20 cellular contexts compared by ENCODE assay signal in the genomic region with DNA sequence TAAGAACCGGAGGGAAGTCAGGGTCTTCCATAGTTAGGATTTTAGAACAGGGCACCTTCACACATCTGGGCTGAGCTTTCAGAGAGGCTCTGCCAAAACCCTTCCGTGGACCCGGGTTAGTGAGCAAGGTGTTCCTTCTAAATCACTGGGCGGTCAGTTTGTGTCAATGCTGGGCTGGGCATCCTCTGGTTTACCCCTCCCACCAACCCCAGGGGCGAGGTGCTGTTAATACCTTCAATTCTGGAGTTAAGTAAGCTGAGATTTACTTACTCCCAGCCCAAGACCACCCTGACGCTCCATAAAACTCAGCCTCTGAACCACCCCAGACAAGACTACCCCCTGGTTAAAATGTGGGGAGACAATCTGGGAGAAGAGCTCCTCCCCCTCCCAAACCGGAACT. TPM values are rescaled to one million over a fixed set of nuclear protein-coding genes. Genes with fewer than 3 reads are reported as not detected.
DNase-seq lines count a peak whose midpoint lies in the region; ATAC-seq and TF ChIP-seq lines count a peak whose summit lies in the region.
"Had no signal": no experiment of that assay in that cellular context is flagged by ENCODE, and none has a peak within 500 bp of the region (broad histone marks: within the 10 kb centered on the region; RNA-seq: fewer than 3 reads in every experiment).

No MANE protein-coding gene starts in this region.

- BruUV-seq in PC-9 (replicated peaks; lab: Mats Ljungman, UMichigan): no TSS peak

- 0 out of 2 replicates have a peak, but pooled peaks cover 3% of the 10 kb centered on the region for H3K79me2 ChIP-seq in GM23338 (replicated peaks; ENCODE audit: insufficient read depth)
- H3K79me2 ChIP-seq in PC-9 (ENCODE audit: low read depth): no peaks in the 10 kb centered on the region
- H3K79me2 ChIP-seq in hepatocyte: peaks cover 19% of the 10 kb centered on the region

- no peak for TF ChIP-seq CTCF in GM23338 (conservative IDR thresholded peaks at IDR 0.05; ENCODE audit: low read depth in 2 of 2)
- TF ChIP-seq CTCF in PC-9 (conservative IDR thresholded peaks at IDR 0.05): no peak
- TF ChIP-seq CTCF in hepatocyte (IDR thresholded peaks at IDR 0.05; ENCODE audit: poor library complexity): no peak
- no peak for TF ChIP-seq CTCF in ovary (IDR thresholded peaks at IDR 0.05)
- no peak for TF ChIP-seq CTCF in dorsolateral prefrontal cortex (IDR thresholded peaks at IDR 0.05 in 54 of 56, conservative IDR thresholded peaks at IDR 0.05 in 2 of 56; ENCODE audit: low read depth in 1 of 56, partially characterized antibody in 56 of 56)

- no peak overlapping the region for H3K27ac Mint-ChIP-seq in GM23338
- H3K27ac Mint-ChIP-seq: activated naive CD8-positive, alpha-beta T cell; activated T-cell treated with anti-CD3 and anti-CD28 coated beads, Interleukin-2, amount 50 U/mL, for 24 hours had no signal

- H3K9me3 Mint-ChIP-seq in GM23338: no peaks in the 10 kb centered on the region
- H3K9me3 Mint-ChIP-seq: activated T-cell treated with anti-CD3 and anti-CD28 coated beads, Interleukin-2, amount 50 U/mL, for 24 hours; naive thymus-derived CD8-positive, alpha-beta T cell had no signal

- H3K4me2 ChIP-seq in GM23338: peak overlapping the region; percentile 93
- H3K4me2 ChIP-seq in PC-9: peak overlapping the region; percentile 73
- peak overlapping the region; percentile 96 for H3K4me2 ChIP-seq in hepatocyte

- H3K4me3 Mint-ChIP-seq in GM23338: peak overlapping the region; percentile 74
- H3K4me3 Mint-ChIP-seq: activated naive CD8-positive, alpha-beta T cell; activated T-cell treated with anti-CD3 and anti-CD28 coated beads, Interleukin-2, amount 50 U/mL, for 24 hours had no signal

- no peak overlapping the region for H3K27ac ChIP-seq in GM23338 (ENCODE audit: low read depth)
- no peak overlapping the region for H3K27ac ChIP-seq in PC-9
- peak overlapping the region; percentile 97 for H3K27ac ChIP-seq in hepatocyte
- no peak overlapping the region for H3K27ac ChIP-seq in ovary
- H3K27ac ChIP-seq in dorsolateral prefrontal cortex: no peak overlapping the region
- H3K27ac ChIP-seq: cardiac muscle cell had no signal

- no peak for DNase-seq in GM23338 (ENCODE audit: low spot score)
- DNase-seq in PC-9: no peak
- no peak for DNase-seq in hepatocyte (ENCODE audit: low spot score)
- DNase-seq in ovary: peak in 4 of 5 donors; percentile 3 to 20 (median 10)
- DNase-seq in dorsolateral prefrontal cortex: no peak
- no peak for DNase-seq in NCI-H1436 treated with DMSO at 0.1 percent for 48 hours (lab: John Stamatoyannopoulos, UW)
- DNase-seq in NCI-H1930 (lab: John Stamatoyannopoulos, UW): no peak
- DNase-seq: activated CD4-positive, alpha-beta T cell treated with anti-CD3 and anti-CD28 coated beads, Interleukin-2, amount 50 U/mL, for 4 hours; activated T-cell treated with anti-CD3 and anti-CD28 coated beads, Interleukin-2, amount 50 U/mL, for 24 hours; COR-L47; naive thymus-derived CD8-positive, alpha-beta T cell; NCI-H2029; NCI-H524 had no signal

- H3K27me3 ChIP-seq in GM23338 (ENCODE audit: insufficient read depth) (peaks cover 15% of the 10 kb centered on the region; the same call in 1 of the 2 replicates), PC-9 (ENCODE audit: insufficient read depth, low read depth) (no peaks in the 10 kb centered on the region), hepatocyte (no peaks in the 10 kb centered on the region), ovary (no peaks in the 10 kb centered on the region), dorsolateral prefrontal cortex (peaks cover 0 to 37% (median 10%) of the 10 kb centered on the region in 45 donors)
- H3K27me3 ChIP-seq: cardiac muscle cell had no signal

- H3K36me3 ChIP-seq in GM23338 (ENCODE audit: insufficient read depth) (no peaks in the 10 kb centered on the region), PC-9 (ENCODE audit: low read depth) (peaks cover 5% of the 10 kb centered on the region; the same call in 1 of the 2 replicates), hepatocyte (replicated peaks; ENCODE audit: insufficient read depth, low read depth) (no peaks in the 10 kb centered on the region), ovary (no peaks in the 10 kb centered on the region)
- H3K36me3 ChIP-seq: cardiac muscle cell, HAP-1 had no signal

- WGBS in hepatocyte (ENCODE audit: low lambda C conversion rate, missing lambda C conversion rate): 58% methylated on average over 7 of the region's 7 CpGs
- WGBS in ovary, 3 donors: 57 to 62% (median 59%) methylated on average over 7 of the region's 7 CpGs

- H2AFZ ChIP-seq in GM23338 (no peak overlapping the region), PC-9 (no peak overlapping the region), hepatocyte (no peak overlapping the region)

- intact Hi-C loops in PC-9 (cut with micrococcal nuclease; ENCODE audit: unreplicated experiment): loop anchor here (2.0 to 10.0 kb wide), 2 partner anchors 16 to 200 kb away; a partner anchor contains a TSS
- intact Hi-C loops in ovary (cut with DNase I): loop anchor here in 2 of 4 donors (10.0 kb wide), 2 partner anchors 100 to 180 kb away; a partner anchor contains a TSS
- intact Hi-C loops in dorsolateral prefrontal cortex (cut with DNase I): loop anchor here in 1 of 2 donors (10.0 kb wide), 1 partner anchor 180 kb away; a partner anchor contains a TSS

- no peak for ATAC-seq in GM23338
- no peak for ATAC-seq in GM18520 (IDR thresholded peaks at IDR 0.05; ENCODE audit: unreplicated experiment)
- ATAC-seq: naive thymus-derived CD8-positive, alpha-beta T cell; SK-N-SH treated with all-trans-retinoic acid at 6 μM for 48 hours had no signal

- CTCF ChIA-PET in PC-9 (lab: Charles Lee): interaction anchor here (1.0 to 1.3 kb wide), 3 partner anchors 7 to 97 kb away, joined by 3 to 5 read pairs (median 5); no protein-coding TSS in a partner anchor

- POLR2A ChIA-PET in PC-9 (lab: Charles Lee; ENCODE audit: unreplicated experiment): interaction anchor here (0.5 to 0.7 kb wide), 3 partner anchors 17 to 386 kb away, joined by 3 to 7 read pairs (median 5); no protein-coding TSS in a partner anchor

- H3K4me1 Mint-ChIP-seq in GM23338: peaks cover 51% of the 10 kb centered on the region

- H3K9me3 ChIP-seq in PC-9 (ENCODE audit: insufficient read depth, low read depth) (no peaks in the 10 kb centered on the region), hepatocyte (ENCODE audit: low read depth) (no peaks in the 10 kb centered on the region), ovary (no peaks in the 10 kb centered on the region)
- H3K9me3 ChIP-seq: HAP-1 had no signal

- H4K20me1 ChIP-seq in GM23338 (replicated peaks; ENCODE audit: insufficient read depth) (no peaks in the 10 kb centered on the region), PC-9 (ENCODE audit: insufficient read depth) (no peaks in the 10 kb centered on the region), hepatocyte (ENCODE audit: insufficient read depth, poor library complexity, severe bottlenecking) (no peaks in the 10 kb centered on the region)

- TF ChIP-seq EP300 in ovary (IDR thresholded peaks at IDR 0.05): no peak

- H3K4me1 ChIP-seq in GM23338 (ENCODE audit: insufficient read depth) (peaks cover 61% of the 10 kb centered on the region), PC-9 (replicated peaks; ENCODE audit: insufficient read depth) (peaks cover 71% of the 10 kb centered on the region), hepatocyte (ENCODE audit: insufficient read depth) (peaks cover 49% of the 10 kb centered on the region), ovary (ENCODE audit: insufficient read depth) (peaks cover 12% of the 10 kb centered on the region)

- H3K4me3 ChIP-seq in GM23338: peak overlapping the region; percentile 82
- H3K4me3 ChIP-seq in PC-9: peak overlapping the region; percentile 61; the same call in 1 of the 2 replicates
- H3K4me3 ChIP-seq in hepatocyte: no peak overlapping the region
- no peak overlapping the region for H3K4me3 ChIP-seq in ovary
- H3K4me3 ChIP-seq in dorsolateral prefrontal cortex: no peak overlapping the region
- H3K4me3 ChIP-seq: HAP-1 had no signal

- no peaks in the 10 kb centered on the region for H3K9me2 ChIP-seq in GM23338 (ENCODE audit: insufficient read depth)
- H3K9me2 ChIP-seq in PC-9 (ENCODE audit: insufficient read depth): no peaks in the 10 kb centered on the region
- no peaks in the 10 kb centered on the region for H3K9me2 ChIP-seq in hepatocyte (replicated peaks; ENCODE audit: insufficient read depth)

- H3K27me3 Mint-ChIP-seq in GM23338 (ENCODE audit: insufficient read depth, low read depth, poor library complexity): peaks cover 17% of the 10 kb centered on the region

- no peaks in the 10 kb centered on the region for H3K36me3 Mint-ChIP-seq in GM23338 (ENCODE audit: low read depth)
- H3K36me3 Mint-ChIP-seq: activated naive CD8-positive, alpha-beta T cell; naive thymus-derived CD8-positive, alpha-beta T cell had no signal

- no peaks in the 10 kb centered on the region for H3F3A ChIP-seq in GM23338 (replicated peaks; ENCODE audit: low read depth)
- H3F3A ChIP-seq in PC-9 (ENCODE audit: insufficient read depth, low read depth): peaks cover 26% of the 10 kb centered on the region

- TF ChIP-seq POLR2A in ovary (IDR thresholded peaks at IDR 0.05): no peak

TF ChIP-seq in GM23338, 12 proteins besides CTCF, POLR2A, EP300 and RAD21:
- TF ChIP-seq CREB1 (CRISPR knock-in tag; IDR thresholded peaks at IDR 0.05; ENCODE audit: low read depth): no peak
- no peak for TF ChIP-seq POLR2AphosphoS5 (IDR thresholded peaks at IDR 0.05; ENCODE audit: low read depth)

RNA-seq across cellular contexts. Expression of a gene that starts 1.0 kb away (rescaled TPM):
- total RNA-seq in GM23338 (2014; rRNA removed; shearing (Covaris generic)): 7.3 and 9.7 TPM in 2 replicates
- 13.4 and 18.4 TPM in 2 replicates for polyA plus RNA-seq in GM23338 (2016; fragmentation: Nextera tagmentation; extraction: Ambion mirVana)
- total RNA-seq in PC-9 (2021): 12.9 and 16.6 TPM in 2 replicates
- 6.9 and 11.3 TPM in 2 replicates for total RNA-seq in hepatocyte
- polyA plus RNA-seq in hepatocyte: 21.7 and 24.0 TPM in 2 replicates
- total RNA-seq in ovary: 1 to 10 TPM in 6 of 7 donors, under 1 TPM in 1; 0.34 to 3.5 (median 1.6) TPM
- 1 to 10 TPM in 1 of 2 donors, under 1 TPM in 1; 0.32 to 2.5 TPM for polyA plus RNA-seq in ovary
- total RNA-seq in dorsolateral prefrontal cortex: 1 to 10 TPM in 4 of 120 experiments, under 1 TPM in 26, not detected in 90; 0.14 to 2.1 (median 0.43) TPM
- total RNA-seq: fibroblast of villous mesenchyme; naive thymus-derived CD8-positive, alpha-beta T cell; OCI-LY7 had no signal
- polyA plus RNA-seq: naive thymus-derived CD8-positive, alpha-beta T cell had no signal

Comparison
In these comparisons a context has a peak if more than half of its experiments do, and no peak if none do; other contexts are left out.
1. DNase-seq: peak in ovary (4 of 5); none in GM23338 (single experiment), PC-9 (0 of 2), hepatocyte (single experiment), dorsolateral prefrontal cortex (0 of 10), NCI-H1436 treated with DMSO at 0.1 percent for 48 hours (single experiment) and NCI-H1930 (0 of 2).
2. H3K4me3 ChIP-seq: peak in GM23338 (single experiment) and PC-9 (single experiment); none in hepatocyte (single experiment), ovary (single experiment) and dorsolateral prefrontal cortex (0 of 59).
3. Peak in every context shown above with its lines, with median percentiles within 50 percentile points of each other: H3K4me2 ChIP-seq.